In the genomic region with DNA sequence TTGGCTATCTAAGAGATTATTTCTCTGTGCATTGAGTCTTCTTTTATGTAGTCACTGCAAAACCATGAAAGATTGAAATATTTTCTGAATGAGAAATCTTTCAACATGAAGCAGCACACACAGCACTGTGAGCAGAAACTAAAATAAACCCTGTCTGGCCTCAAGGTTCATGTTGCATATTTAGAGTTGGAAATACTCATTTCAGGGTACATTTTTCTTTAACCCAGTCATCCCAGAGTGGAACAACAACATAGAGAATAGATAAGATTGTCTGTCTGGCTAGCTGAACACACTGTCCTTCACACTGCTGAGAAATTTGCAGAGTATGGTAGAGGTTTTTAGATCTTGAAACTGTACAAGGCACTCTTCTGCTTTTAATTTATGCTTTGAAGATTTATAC, we compare ENCODE assay signal across 14 cellular contexts. TPM values are rescaled to one million over a fixed set of nuclear protein-coding genes. Genes with fewer than 3 reads are reported as not detected.
DNase-seq lines count a peak whose midpoint lies in the region; ATAC-seq, FAIRE-seq and TF ChIP-seq lines count a peak whose summit lies in the region.
"Had no signal": no experiment of that assay in that cellular context is flagged by ENCODE, and none has a peak within 500 bp of the region (broad histone marks: within the 10 kb centered on the region; RNA-seq: fewer than 3 reads in every experiment).

No MANE protein-coding gene starts in this region.

- peak overlapping the region; percentile 12; the same call in 1 of the 3 replicates for H3K4me2 ChIP-seq in A549

- intact Hi-C loops in esophagus muscularis mucosa (cut with DNase I) = no loop called here

- peaks cover 18% of the 10 kb centered on the region for H3K27me3 Mint-ChIP-seq in T-helper 17 cell

- H3K4me1 ChIP-seq in A549 = peaks cover 22% of the 10 kb centered on the region
- H3K4me1 ChIP-seq in esophagus muscularis mucosa = peaks cover 0 to 22% (median 19%) of the 10 kb centered on the region in 4 donors
- peaks cover 2 to 3% of the 10 kb centered on the region in 2 donors for H3K4me1 ChIP-seq in lung (ENCODE audit: control insufficient read depth in 2 of 2, insufficient read depth in 2 of 2, low read length in 2 of 2)

- POLR2A ChIA-PET in A549 (lab: Yijun Ruan, JAX) = no interaction called here

- H3K4me1 Mint-ChIP-seq in T-helper 17 cell = no peaks in the 10 kb centered on the region

- H3K36me3 ChIP-seq in esophagus muscularis mucosa (no peaks in the 10 kb centered on the region), lung (ENCODE audit: control insufficient read depth in 2 of 2, insufficient read depth in 2 of 2, low read length in 2 of 2) (no peaks in the 10 kb centered on the region)

- peak in 1 of 2 experiments; percentile 63; a peak in 3 of 6 replicates for ATAC-seq in A549
- ATAC-seq in lung (ENCODE audit: insufficient read depth, low FRiP score) = peak; percentile 41
- no peak for ATAC-seq in GM18517 (IDR thresholded peaks at IDR 0.05; ENCODE audit: unreplicated experiment)
- ATAC-seq in HG03135 (IDR thresholded peaks at IDR 0.05; ENCODE audit: unreplicated experiment) = no peak
- ATAC-seq in T-helper 17 cell = no peak

- TF ChIP-seq EP300 in A549 (IDR thresholded peaks at IDR 0.05) = no peak
- no peak for TF ChIP-seq EP300 in esophagus muscularis mucosa (IDR thresholded peaks at IDR 0.05)

- H3K4me3 Mint-ChIP-seq in T-helper 17 cell = no peak overlapping the region
- H3K4me3 Mint-ChIP-seq: dendritic cell treated with granulocyte-macrophage colony-stimulating factor and Interleukin-4, amounts not matched to agents 40 ng/mL and 50 ng/mL, for 4 days had no signal

- H3K27ac ChIP-seq in A549 (peak overlapping the region; percentile 32 to 43; a peak in 2 of 6 replicates), esophagus muscularis mucosa (replicated peaks in 1 of 4) (peak overlapping the region; percentile 29 to 58 (median 35)), lung (ENCODE audit: low read depth in 1 of 2, low read length in 1 of 2) (no peak overlapping the region)

- H3K9me3 ChIP-seq in A549 (no peaks in the 10 kb centered on the region), esophagus muscularis mucosa (no peaks in the 10 kb centered on the region), lung (ENCODE audit: control insufficient read depth in 2 of 2, insufficient read depth in 1 of 2, low read length in 1 of 2) (no peaks in the 10 kb centered on the region), T-helper 17 cell (ENCODE audit: control insufficient read depth, low read length, poor library complexity, severe bottlenecking) (no peaks in the 10 kb centered on the region)

- TF ChIP-seq CTCF in A549 (IDR thresholded peaks at IDR 0.05) (no peak), esophagus muscularis mucosa (IDR thresholded peaks at IDR 0.05) (no peak), lung (IDR thresholded peaks at IDR 0.05; ENCODE audit: control extremely low read depth, extremely low read depth) (no peak)

- CTCF ChIA-PET in A549 (lab: Yijun Ruan, JAX) = no interaction called here

- no peak overlapping the region for H3K27ac Mint-ChIP-seq in T-helper 17 cell
- H3K27ac Mint-ChIP-seq: dendritic cell treated with granulocyte-macrophage colony-stimulating factor and Interleukin-4, amounts not matched to agents 40 ng/mL and 50 ng/mL, for 4 days had no signal

- no peaks in the 10 kb centered on the region for H3K27me3 ChIP-seq in esophagus muscularis mucosa
- H3K27me3 ChIP-seq in lung (ENCODE audit: control insufficient read depth, insufficient read depth) = no peaks in the 10 kb centered on the region

- FAIRE-seq in A549 (lab: Jason Lieb, UNC) = no peak

- no peak overlapping the region for H3K4me3 ChIP-seq in A549
- no peak overlapping the region for H3K4me3 ChIP-seq in esophagus muscularis mucosa
- H3K4me3 ChIP-seq in lung = no peak overlapping the region

- H3K36me3 Mint-ChIP-seq in T-helper 17 cell (ENCODE audit: low read depth) = no peaks in the 10 kb centered on the region

- no peak for TF ChIP-seq RAD21 in A549 (conservative IDR thresholded peaks at IDR 0.05 in 1 of 2, IDR thresholded peaks at IDR 0.05 in 1 of 2)

- no peak for DNase-seq in A549 (ENCODE audit: low read depth in 1 of 2, low spot score in 1 of 2)
- peak; percentile 77 for DNase-seq in NCI-H226
- DNase-seq in esophagus muscularis mucosa (ENCODE audit: extremely low spot score) = no peak
- DNase-seq in lung (ENCODE audit: low spot score) = no peak
- no peak for DNase-seq in T-helper 17 cell
- no peak for DNase-seq in cerebellum (ENCODE audit: low spot score)
- DNase-seq: ACHN; activated T-cell treated with anti-CD3 and anti-CD28 coated beads for 4 hours; NCI-H1048; NK-92 treated with Interleukin-12 subunit alpha and Interleukin-12 subunit beta, amount 100 ng/mL, for 24 hours; T-helper 9 cell had no signal

- TF ChIP-seq POLR2A in A549 (IDR thresholded peaks at IDR 0.05; ENCODE audit: low read length) (no peak), esophagus muscularis mucosa (IDR thresholded peaks at IDR 0.05; ENCODE audit: low read depth) (no peak)

TF ChIP-seq in A549, 52 proteins besides CTCF, POLR2A, EP300 and RAD21:
- TF ChIP-seq JUNB (IDR thresholded peaks at IDR 0.05) (peak; percentile 22; the same call in 1 of the 2 replicates), CHD4 (IDR thresholded peaks at IDR 0.05; ENCODE audit: borderline replicate concordance) (no peak)
TF ChIP-seq in A549: peak in this region for 1.

RNA-seq across cellular contexts. Expression of a gene that starts 24.8 kb away (rescaled TPM):
- polyA plus RNA-seq in A549 (2011; rRNA removed) = 500 and 982 TPM in 2 replicates
- polyA plus RNA-seq in A549 (2012; cell fraction: cytosol; rRNA removed) = 90.1 and 100 TPM in 2 replicates
- polyA plus RNA-seq in A549 (2012; cell fraction: nucleus; rRNA removed) = 388 and 415 TPM in 2 replicates
- polyA plus RNA-seq in A549 (2017; fragmentation: RNase III; extraction: RNeasy Plus Mini Kit Qiagen cat#74134 plus additional on column Dnase treatment) = 157 to 223 TPM (median 203 TPM) in 3 replicates
- 1,062 and 1,397 TPM in 2 replicates for polyA minus RNA-seq in A549 (2011; rRNA and poly(A)+ RNA removed)
- 1,000 to 10,000 TPM; 2,256 to 4,873 (median 2,950) TPM for total RNA-seq in esophagus muscularis mucosa
- total RNA-seq in lung = 1,000 to 10,000 TPM; 1,129 to 1,753 TPM
- polyA plus RNA-seq in lung = 100 to 1,000 TPM; 339 to 739 TPM
- total RNA-seq in T-helper 17 cell = under 1 TPM; 0.26 to 0.75 TPM
- 262 TPM for total RNA-seq in cerebellum

Comparison
In these comparisons a context has a peak if more than half of its experiments do, and no peak if none do; other contexts are left out.
1. H3K27ac ChIP-seq: peak in A549 (2 of 2) and esophagus muscularis mucosa (4 of 4); none in lung (0 of 2).
2. RNA of a gene that starts 24.8 kb away (total RNA-seq): 2,256 to 4,873 TPM in esophagus muscularis mucosa, 1,129 to 1,753 TPM in lung and 262 TPM in cerebellum (single experiment); 0.26 to 0.75 TPM in T-helper 17 cell; every median in the first group is over 100 times any median in the second.